ENCODE assay signal across 15 cellular contexts in genomic region chr17:2180768-2181167, GRCh38.
A peak's percentile ranks its signal among the peaks of the same experiment; 100 is the strongest.
DNase-seq lines count a peak whose midpoint lies in the region; ATAC-seq, FAIRE-seq and TF ChIP-seq lines count a peak whose summit lies in the region.
"Had no signal": no experiment of that assay in that cellular context is flagged by ENCODE, and none has a peak within 500 bp of the region (broad histone marks: within the 10 kb centered on the region; RNA-seq: fewer than 3 reads in every experiment).

No MANE protein-coding gene starts in this region.

- H3K27me3 ChIP-seq in cardiac muscle cell: no peaks in the 10 kb centered on the region
- H3K27me3 ChIP-seq in endothelial cell of umbilical vein (ENCODE audit: control insufficient read depth in 2 of 2, insufficient read depth in 2 of 2, low read length in 2 of 2): no peaks in the 10 kb centered on the region
- H3K27me3 ChIP-seq in osteoblast (ENCODE audit: insufficient read depth, low read length): no peaks in the 10 kb centered on the region
- no peaks in the 10 kb centered on the region for H3K27me3 ChIP-seq in uterus

- BruUV-seq in endothelial cell of umbilical vein (replicated peaks; lab: Mats Ljungman, UMichigan): TSS peak; percentile 23

- ATAC-seq in Right ventricle myocardium inferior (no peak), GM18867 (IDR thresholded peaks at IDR 0.05; ENCODE audit: unreplicated experiment) (no peak)
- ATAC-seq: stimulated activated naive CD8-positive, alpha-beta T cell treated with anti-CD3 and anti-CD28 coated beads, Interleukin-15, amount 100 ng/mL, for 72 hours had no signal

- CTCF ChIA-PET in endothelial cell of umbilical vein (lab: Charles Lee): interaction anchor here (0.9 to 1.6 kb wide), 6 partner anchors 9 to 86 kb away, joined by 3 to 10 read pairs (median 4); no protein-coding TSS in a partner anchor

- H3K4me3 ChIP-seq in cardiac muscle cell (no peak overlapping the region), endothelial cell of umbilical vein (replicated peaks in 1 of 3; ENCODE audit: insufficient read depth in 1 of 3, low read depth in 1 of 3, low read length in 3 of 3) (no peak overlapping the region), osteoblast (ENCODE audit: insufficient read depth, low read length) (no peak overlapping the region), uterus (no peak overlapping the region)

- no peaks in the 10 kb centered on the region for H3K9me3 ChIP-seq in cardiac muscle cell (ENCODE audit: low read depth)
- H3K9me3 ChIP-seq in endothelial cell of umbilical vein (replicated peaks; ENCODE audit: control insufficient read depth, insufficient read depth, low read length): no peaks in the 10 kb centered on the region
- H3K9me3 ChIP-seq in osteoblast (ENCODE audit: low read depth, low read length): no peaks in the 10 kb centered on the region
- no peaks in the 10 kb centered on the region for H3K9me3 ChIP-seq in uterus

- no peak overlapping the region for H2AFZ ChIP-seq in endothelial cell of umbilical vein (ENCODE audit: low read depth, low read length)
- no peak overlapping the region for H2AFZ ChIP-seq in osteoblast (ENCODE audit: low read length)

- TF ChIP-seq POLR2A in endothelial cell of umbilical vein (IDR thresholded peaks at IDR 0.05; ENCODE audit: low read depth, low read length) (no peak), uterus (IDR thresholded peaks at IDR 0.05) (no peak)

- no peaks in the 10 kb centered on the region for H4K20me1 ChIP-seq in endothelial cell of umbilical vein (replicated peaks; ENCODE audit: control insufficient read depth, extremely low read depth, insufficient read depth, low read length)
- H4K20me1 ChIP-seq in osteoblast (ENCODE audit: insufficient read depth, low read length): no peaks in the 10 kb centered on the region

- H3K4me1 ChIP-seq in cardiac muscle cell (ENCODE audit: low read depth) (peaks cover 56% of the 10 kb centered on the region), endothelial cell of umbilical vein (ENCODE audit: control insufficient read depth, extremely low read depth, insufficient read depth, low read length) (peaks cover 67% of the 10 kb centered on the region), osteoblast (ENCODE audit: insufficient read depth, low read length) (peaks cover 61% of the 10 kb centered on the region), uterus (peaks cover 43 to 44% of the 10 kb centered on the region in 2 donors)

- H3K79me2 ChIP-seq in endothelial cell of umbilical vein (ENCODE audit: control insufficient read depth, insufficient read depth, low read length) (no peaks in the 10 kb centered on the region), osteoblast (ENCODE audit: insufficient read depth, low read length) (no peaks in the 10 kb centered on the region)

- intact Hi-C loops in Right ventricle myocardium inferior (cut with DNase I): loop anchor here (2.0 kb wide), 1 partner anchor 34 kb away; no protein-coding TSS in a partner anchor
- intact Hi-C loops in endothelial cell of umbilical vein (cut with micrococcal nuclease): no loop called here
- intact Hi-C loops in uterus (cut with DNase I; ENCODE audit: low total_unique reads): no loop called here

- DNase-seq in cardiac muscle cell (ENCODE audit: low read depth in 1 of 2, low spot score in 1 of 2) (no peak), Right ventricle myocardium inferior (ENCODE audit: missing footprints) (no peak), endothelial cell of umbilical vein (ENCODE audit: low read depth, low spot score) (no peak), osteoblast (ENCODE audit: insufficient read length, low spot score, missing footprints) (no peak), uterus (peak in 1 of 2 donors; percentile 13)
- no peak for DNase-seq in activated naive CD4-positive, alpha-beta T cell treated with anti-CD3 and anti-CD28 coated beads, Interleukin-2, amount 50 U/mL, for 16 hours
- DNase-seq in activated effector memory CD4-positive, alpha-beta T cell treated with Interleukin-2 at 50 U/mL for 16 hours: no peak
- DNase-seq: activated CD4-positive, alpha-beta T cell treated with anti-CD3 and anti-CD28 coated beads, Interleukin-2, amount 50 U/mL, for 4 hours; erythroblast; NCI-H1105; stimulated activated naive CD8-positive, alpha-beta T cell treated with anti-CD3 and anti-CD28 coated beads, Interleukin-15, amount 100 ng/mL, for 72 hours had no signal

- TF ChIP-seq CTCF in cardiac muscle cell (IDR thresholded peaks at IDR 0.05; ENCODE audit: low read depth, low read length) (no peak), endothelial cell of umbilical vein (IDR thresholded peaks at IDR 0.05; ENCODE audit: extremely low read depth in 1 of 2, insufficient read depth in 1 of 2, low read depth in 1 of 2, low read length in 2 of 2) (no peak), osteoblast (IDR thresholded peaks at IDR 0.05; ENCODE audit: extremely low read depth, low read depth, low read length) (no peak), uterus (IDR thresholded peaks at IDR 0.05) (no peak)

- H3K9me1 ChIP-seq in endothelial cell of umbilical vein (replicated peaks; ENCODE audit: control insufficient read depth, extremely low read depth, insufficient read depth, low read length): no peaks in the 10 kb centered on the region

- H3K4me2 ChIP-seq in endothelial cell of umbilical vein (ENCODE audit: insufficient read depth, low read length) (no peak overlapping the region), osteoblast (ENCODE audit: insufficient read depth, low read length) (peak overlapping the region; percentile 69)

- POLR2A ChIA-PET in endothelial cell of umbilical vein (lab: Charles Lee): no interaction called here

- H3K27ac ChIP-seq in cardiac muscle cell: peak overlapping the region; percentile 98
- peak overlapping the region; percentile 94 for H3K27ac ChIP-seq in endothelial cell of umbilical vein (ENCODE audit: insufficient read depth, low read depth, low read length)
- H3K27ac ChIP-seq in osteoblast (ENCODE audit: low read depth, low read length): peak overlapping the region; percentile 91
- peak overlapping the region; percentile 86 to 95 for H3K27ac ChIP-seq in uterus

- H3K36me3 ChIP-seq in cardiac muscle cell: no peaks in the 10 kb centered on the region
- peaks cover 0 to 2% of the 10 kb centered on the region in 2 experiments for H3K36me3 ChIP-seq in endothelial cell of umbilical vein (ENCODE audit: control insufficient read depth in 2 of 2, extremely low read depth in 1 of 2, insufficient read depth in 2 of 2, low read length in 2 of 2)
- peaks cover 10% of the 10 kb centered on the region for H3K36me3 ChIP-seq in osteoblast (ENCODE audit: insufficient read depth, low read length)
- no peaks in the 10 kb centered on the region for H3K36me3 ChIP-seq in uterus

- dilution Hi-C loops in endothelial cell of umbilical vein (cut with MboI; ENCODE audit: extremely low pct_ligation_motif_present, low sequenced_read_pairs): no loop called here

- no peak for FAIRE-seq in endothelial cell of umbilical vein (lab: Jason Lieb, UNC)
- FAIRE-seq: A204.1, bronchial epithelial cell, D721Med had no signal

- H3K9ac ChIP-seq in endothelial cell of umbilical vein (replicated peaks; ENCODE audit: extremely low read depth, insufficient read depth, low read length): peak overlapping the region; percentile 53

TF ChIP-seq in endothelial cell of umbilical vein, 7 proteins besides CTCF, POLR2A, EP300 and RAD21:
- TF ChIP-seq GATA2 (IDR thresholded peaks at IDR 0.05; ENCODE audit: insufficient read depth, insufficient read length, low read depth, low read length) (no peak), JUN (IDR thresholded peaks at IDR 0.05; ENCODE audit: borderline replicate concordance, insufficient read depth, insufficient read length, low read depth) (no peak)
